24 cellular contexts compared by ENCODE assay signal in the genomic region with DNA sequence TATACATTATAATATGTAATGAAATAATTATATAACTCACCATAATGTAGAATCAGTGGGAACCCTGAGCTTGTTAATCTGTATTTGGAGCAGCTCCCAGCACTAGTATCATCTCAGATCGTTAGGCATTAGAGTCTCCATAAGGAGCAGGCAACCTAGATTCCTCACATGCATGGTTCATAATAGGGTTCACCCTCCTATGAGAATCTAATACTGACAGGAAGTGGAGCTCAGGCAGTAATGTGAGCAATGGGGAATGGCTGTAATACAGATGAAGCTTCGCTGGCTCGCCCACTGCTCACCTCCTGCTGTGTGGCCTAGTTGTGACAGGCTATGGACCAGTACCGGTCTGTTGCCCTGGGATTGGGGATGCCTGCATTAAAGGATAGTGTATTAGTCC. TPM values are rescaled to one million over a fixed set of nuclear protein-coding genes. Genes with fewer than 3 reads are reported as not detected.
DNase-seq lines count a peak whose midpoint lies in the region; FAIRE-seq and TF ChIP-seq lines count a peak whose summit lies in the region.
"Had no signal": no experiment of that assay in that cellular context is flagged by ENCODE, and none has a peak within 500 bp of the region (broad histone marks: within the 10 kb centered on the region; RNA-seq: fewer than 3 reads in every experiment).

No MANE protein-coding gene starts in this region.

- peaks cover 2% of the 10 kb centered on the region for H3K4me1 Mint-ChIP-seq in T-helper 2 cell treated with Interferon-gamma antibody and Interleukin-4, amounts not matched to agents 5 μg/mL and 100 μg/mL, for 36 hours (ENCODE audit: low read depth)

- CTCF ChIA-PET in endothelial cell of umbilical vein (lab: Charles Lee): interaction anchor here (1.1 to 1.4 kb wide), 2 partner anchors 9 to 23 kb away, joined by 3 read pairs; no protein-coding TSS in a partner anchor

- TF ChIP-seq POLR2A in endothelial cell of umbilical vein (IDR thresholded peaks at IDR 0.05; ENCODE audit: low read depth, low read length): no peak

- dilution Hi-C loops in endothelial cell of umbilical vein (cut with MboI; ENCODE audit: extremely low pct_ligation_motif_present, low sequenced_read_pairs): no loop called here

- no peak overlapping the region for H3K4me3 Mint-ChIP-seq in T-helper 2 cell treated with Interferon-gamma antibody and Interleukin-4, amounts not matched to agents 5 μg/mL and 100 μg/mL, for 36 hours
- H3K4me3 Mint-ChIP-seq: B cell had no signal

- intact Hi-C loops in endothelial cell of umbilical vein (cut with micrococcal nuclease): no loop called here

- peaks cover 0 to 3% of the 10 kb centered on the region in 2 experiments for H3K36me3 ChIP-seq in endothelial cell of umbilical vein (ENCODE audit: control insufficient read depth in 2 of 2, extremely low read depth in 1 of 2, insufficient read depth in 2 of 2, low read length in 2 of 2)
- H3K36me3 ChIP-seq: MG63 had no signal

- H3K4me3 ChIP-seq in endothelial cell of umbilical vein (replicated peaks in 1 of 3; ENCODE audit: insufficient read depth in 1 of 3, low read depth in 1 of 3, low read length in 3 of 3): no peak overlapping the region
- H3K4me3 ChIP-seq: MG63, PC-9, SJSA1 had no signal

- peaks cover 2% of the 10 kb centered on the region for H3K79me2 ChIP-seq in endothelial cell of umbilical vein (ENCODE audit: control insufficient read depth, insufficient read depth, low read length)

- H3K9ac ChIP-seq in endothelial cell of umbilical vein (replicated peaks; ENCODE audit: extremely low read depth, insufficient read depth, low read length): no peak overlapping the region

- no peak overlapping the region for H3K4me2 ChIP-seq in endothelial cell of umbilical vein (ENCODE audit: insufficient read depth, low read length)
- H3K4me2 ChIP-seq: PC-9 had no signal

- H4K20me1 ChIP-seq in endothelial cell of umbilical vein (replicated peaks; ENCODE audit: control insufficient read depth, extremely low read depth, insufficient read depth, low read length): no peaks in the 10 kb centered on the region

- H3K27ac ChIP-seq in endothelial cell of umbilical vein (ENCODE audit: insufficient read depth, low read depth, low read length): no peak overlapping the region
- H3K27ac ChIP-seq: 22Rv1, C4-2B, PC-9, SJSA1 had no signal

- no peaks in the 10 kb centered on the region for H3K9me3 ChIP-seq in endothelial cell of umbilical vein (replicated peaks; ENCODE audit: control insufficient read depth, insufficient read depth, low read length)
- H3K9me3 ChIP-seq: MG63, SJSA1 had no signal

- no peaks in the 10 kb centered on the region for H3K9me1 ChIP-seq in endothelial cell of umbilical vein (replicated peaks; ENCODE audit: control insufficient read depth, extremely low read depth, insufficient read depth, low read length)

- DNase-seq in T-helper 2 cell treated with Interferon-gamma antibody and Interleukin-4, amounts not matched to agents 5 μg/mL and 100 μg/mL, for 36 hours (ENCODE audit: low spot score): no peak
- DNase-seq in T-helper 2 cell (no peak), NCI-H69 (lab: John Stamatoyannopoulos, UW) (peak; percentile 16), endothelial cell of umbilical vein (ENCODE audit: low read depth, low spot score) (no peak), SHP77 (lab: John Stamatoyannopoulos, UW) (no peak), HTR-8/SVneo (ENCODE audit: insufficient read length, low spot score) (no peak), NCI-H345 (lab: John Stamatoyannopoulos, UW) (no peak)
- DNase-seq: Calu3; CD8-positive, alpha-beta memory T cell; DMS79 treated with DMSO at 0.1 percent for 48 hours; H7; KG1; MG63; NCI-H1105 treated with DMSO at 0.1 percent for 48 hours; NCI-H146; NCI-H1930; NCI-H2107; NCI-H446 treated with DMSO at 0.1 percent for 48 hours; NCI-H526; PC-9 had no signal

- TF ChIP-seq CTCF in endothelial cell of umbilical vein (IDR thresholded peaks at IDR 0.05; ENCODE audit: extremely low read depth in 1 of 2, insufficient read depth in 1 of 2, low read depth in 1 of 2, low read length in 2 of 2): no peak

- FAIRE-seq in endothelial cell of umbilical vein (lab: Jason Lieb, UNC) (peak; percentile 12), HTR-8/SVneo (lab: Jason Lieb, UNC) (no peak)

- no peak overlapping the region for H2AFZ ChIP-seq in endothelial cell of umbilical vein (ENCODE audit: low read depth, low read length)
- H2AFZ ChIP-seq: PC-9 had no signal

- no TSS peak for BruUV-seq in endothelial cell of umbilical vein (replicated peaks; lab: Mats Ljungman, UMichigan)

- peak overlapping the region; percentile 29 for H3K27ac Mint-ChIP-seq in T-helper 2 cell treated with Interferon-gamma antibody and Interleukin-4, amounts not matched to agents 5 μg/mL and 100 μg/mL, for 36 hours
- H3K27ac Mint-ChIP-seq: B cell had no signal

- POLR2A ChIA-PET in endothelial cell of umbilical vein (lab: Charles Lee): no interaction called here

- H3K4me1 ChIP-seq in endothelial cell of umbilical vein (ENCODE audit: control insufficient read depth, extremely low read depth, insufficient read depth, low read length): no peaks in the 10 kb centered on the region
- H3K4me1 ChIP-seq: SJSA1 had no signal

- peaks cover 22% of the 10 kb centered on the region for H3K36me3 Mint-ChIP-seq in T-helper 2 cell treated with Interferon-gamma antibody and Interleukin-4, amounts not matched to agents 5 μg/mL and 100 μg/mL, for 36 hours (ENCODE audit: low read depth)

- H3K9me3 Mint-ChIP-seq in T-helper 2 cell treated with Interferon-gamma antibody and Interleukin-4, amounts not matched to agents 5 μg/mL and 100 μg/mL, for 36 hours: no peaks in the 10 kb centered on the region
- H3K9me3 Mint-ChIP-seq: CD8-positive, alpha-beta memory T cell had no signal

- no peaks in the 10 kb centered on the region for H3K27me3 ChIP-seq in endothelial cell of umbilical vein (ENCODE audit: control insufficient read depth in 2 of 2, insufficient read depth in 2 of 2, low read length in 2 of 2)
- H3K27me3 ChIP-seq: MG63, SJSA1 had no signal

- no peaks in the 10 kb centered on the region for H3K27me3 Mint-ChIP-seq in T-helper 2 cell treated with Interferon-gamma antibody and Interleukin-4, amounts not matched to agents 5 μg/mL and 100 μg/mL, for 36 hours (ENCODE audit: low read depth)
- H3K27me3 Mint-ChIP-seq: B cell; CD8-positive, alpha-beta memory T cell had no signal

TF ChIP-seq in endothelial cell of umbilical vein, 7 proteins besides CTCF, POLR2A, EP300 and RAD21:
- TF ChIP-seq MAX (IDR thresholded peaks at IDR 0.05; ENCODE audit: insufficient read depth, insufficient read length): no peak
- no peak for TF ChIP-seq MYC (IDR thresholded peaks at IDR 0.05; ENCODE audit: low read depth, low read length)
- no peak for TF ChIP-seq JUN (IDR thresholded peaks at IDR 0.05; ENCODE audit: borderline replicate concordance, insufficient read depth, insufficient read length, low read depth)
- no peak for TF ChIP-seq POLR2AphosphoS5 (IDR thresholded peaks at IDR 0.05; ENCODE audit: insufficient read depth, low read depth, low read length)
- no peak for TF ChIP-seq FOS (IDR thresholded peaks at IDR 0.05; ENCODE audit: borderline replicate concordance, insufficient read depth, low read length)
TF ChIP-seq in endothelial cell of umbilical vein: peak in this region for 0.

RNA-seq across cellular contexts. Expression of gene RSBN1L, which starts 49.5 kb away (rescaled TPM):
- total RNA-seq in endothelial cell of umbilical vein: 13.1 and 13.3 TPM in 2 replicates
- 3.0 and 3.4 TPM in 2 replicates for polyA plus RNA-seq in endothelial cell of umbilical vein
- 4.3 and 4.5 TPM in 2 replicates for polyA plus RNA-seq in endothelial cell of umbilical vein (2011; cell fraction: cytosol; rRNA removed)
- 7.1 and 9.2 TPM in 2 replicates for polyA plus RNA-seq in endothelial cell of umbilical vein (2011; cell fraction: nucleus; rRNA removed)
- polyA plus RNA-seq in endothelial cell of umbilical vein (2012): 6.7 and 11.1 TPM in 2 replicates
- 8.3 and 10.1 TPM in 2 replicates for polyA minus RNA-seq in endothelial cell of umbilical vein
- polyA minus RNA-seq in endothelial cell of umbilical vein (2011; cell fraction: cytosol; rRNA and poly(A)+ RNA removed): 16.0 TPM
- 9.2 and 12.3 TPM in 2 replicates for polyA minus RNA-seq in endothelial cell of umbilical vein (2011; cell fraction: nucleus; rRNA and poly(A)+ RNA removed)

RNA-seq across cellular contexts. Expression of gene TMEM60, which starts 52.5 kb away (rescaled TPM):
- total RNA-seq in endothelial cell of umbilical vein: 15.0 and 15.8 TPM in 2 replicates
- polyA plus RNA-seq in endothelial cell of umbilical vein: 17.8 and 19.5 TPM in 2 replicates
- 20.1 and 21.2 TPM in 2 replicates for polyA plus RNA-seq in endothelial cell of umbilical vein (2011; cell fraction: cytosol; rRNA removed)
- 7.0 and 9.9 TPM in 2 replicates for polyA plus RNA-seq in endothelial cell of umbilical vein (2011; cell fraction: nucleus; rRNA removed)
- polyA plus RNA-seq in endothelial cell of umbilical vein (2012): 18.2 and 21.3 TPM in 2 replicates
- polyA minus RNA-seq in endothelial cell of umbilical vein: 4.4 and 7.6 TPM in 2 replicates
- polyA minus RNA-seq in endothelial cell of umbilical vein (2011; cell fraction: cytosol; rRNA and poly(A)+ RNA removed): 8.2 TPM
- 1.8 and 4.7 TPM in 2 replicates for polyA minus RNA-seq in endothelial cell of umbilical vein (2011; cell fraction: nucleus; rRNA and poly(A)+ RNA removed)

RNA-seq across cellular contexts. Expression of gene PHTF2, which starts 52.8 kb away (rescaled TPM):
- 21.4 TPM in 2 replicates for total RNA-seq in endothelial cell of umbilical vein
- 8.4 and 13.3 TPM in 2 replicates for polyA plus RNA-seq in endothelial cell of umbilical vein
- polyA plus RNA-seq in endothelial cell of umbilical vein (2011; cell fraction: cytosol; rRNA removed): 10.6 and 10.7 TPM in 2 replicates
- 21.2 and 27.6 TPM in 2 replicates for polyA plus RNA-seq in endothelial cell of umbilical vein (2011; cell fraction: nucleus; rRNA removed)
- 10.3 and 16.4 TPM in 2 replicates for polyA plus RNA-seq in endothelial cell of umbilical vein (2012)
- 27.5 and 33.2 TPM in 2 replicates for polyA minus RNA-seq in endothelial cell of umbilical vein
- polyA minus RNA-seq in endothelial cell of umbilical vein (2011; cell fraction: cytosol; rRNA and poly(A)+ RNA removed): 11.2 TPM
- polyA minus RNA-seq in endothelial cell of umbilical vein (2011; cell fraction: nucleus; rRNA and poly(A)+ RNA removed): 34.0 and 49.0 TPM in 2 replicates
